Comparison of ENCODE assay signal across 11 cellular contexts in the genomic region with DNA sequence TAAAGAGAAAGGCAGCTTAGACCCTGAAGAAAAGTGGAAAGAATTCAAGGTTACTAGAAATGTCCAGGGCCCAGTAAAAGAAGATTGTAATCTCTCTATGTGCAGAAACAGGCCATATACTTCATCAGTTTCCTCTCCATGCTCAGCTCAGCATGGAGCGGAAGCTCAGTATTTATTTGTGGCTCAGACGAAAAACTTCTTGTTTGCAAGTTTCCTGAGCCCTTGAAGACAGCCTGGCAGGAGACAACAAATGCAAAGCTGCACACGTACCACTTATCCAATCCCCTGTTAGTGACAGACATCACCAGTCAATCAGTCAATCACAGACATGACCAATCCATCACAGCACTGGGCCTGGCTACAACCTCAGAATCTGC. TPM values are rescaled to one million over a fixed set of nuclear protein-coding genes. Genes with fewer than 3 reads are reported as not detected.
DNase-seq lines count a peak whose midpoint lies in the region; ATAC-seq and TF ChIP-seq lines count a peak whose summit lies in the region.
"Had no signal": no experiment of that assay in that cellular context is flagged by ENCODE, and none has a peak within 500 bp of the region (broad histone marks: within the 10 kb centered on the region; RNA-seq: fewer than 3 reads in every experiment).

No MANE protein-coding gene starts in this region.

- H3K4me3 Mint-ChIP-seq in brain: peak overlapping the region in 1 of 5 experiments; percentile 66

- H3K27ac ChIP-seq in HEK293 (ENCODE audit: extremely low read depth, low read depth, low read length) (no peak overlapping the region), lower lobe of right lung (peak overlapping the region; percentile 83), stomach (peak overlapping the region; percentile 31 to 82 (median 79)), substantia nigra (ENCODE audit: low read depth, low read length, poor library complexity, severe bottlenecking) (no peak overlapping the region)

- peak overlapping the region in 3 of 5 experiments; percentile 86 to 93 (median 92) for H3K27ac Mint-ChIP-seq in brain

- no peak for DNase-seq in lower lobe of right lung
- DNase-seq in stomach: no peak
- no peak for DNase-seq in substantia nigra (lab: John Stamatoyannopoulos, UW)
- no peak for DNase-seq in NOMO-1 (lab: John Stamatoyannopoulos, UW; ENCODE audit: unreplicated experiment in 2 of 2)
- no peak for DNase-seq in activated CD4-positive, alpha-beta T cell treated with anti-CD3 and anti-CD28 coated beads, Interleukin-2, amount 50 U/mL, for 48 hours
- DNase-seq: DMS 273 treated with DMSO at 0.1 percent for 48 hours, foreskin melanocyte, NCI-H446 treated with DMSO at 0.1 percent for 48 hours had no signal

- TF ChIP-seq CTCF in HEK293 (tag by site-specific recombination; IDR thresholded peaks at IDR 0.05) (no peak), brain (conservative IDR thresholded peaks at IDR 0.05) (no peak), lower lobe of right lung (IDR thresholded peaks at IDR 0.05) (no peak), stomach (IDR thresholded peaks at IDR 0.05) (no peak)

- H3K9me3 ChIP-seq in HEK293 (ENCODE audit: control insufficient read depth, insufficient read depth, low read depth, low read length): no peaks in the 10 kb centered on the region
- H3K9me3 ChIP-seq in lower lobe of right lung: no peaks in the 10 kb centered on the region
- H3K9me3 ChIP-seq in stomach: no peaks in the 10 kb centered on the region

- peaks cover 15% of the 10 kb centered on the region for H3K4me1 Mint-ChIP-seq in brain

- intact Hi-C loops in lower lobe of right lung (cut with DNase I): no loop called here
- intact Hi-C loops in stomach (cut with DNase I; ENCODE audit: low total_unique reads): no loop called here

- TF ChIP-seq POLR2A in stomach (IDR thresholded peaks at IDR 0.05): no peak

- no peaks in the 10 kb centered on the region for H3K36me3 Mint-ChIP-seq in brain

- peak; percentile 24 to 42 for ATAC-seq in lower lobe of right lung
- no peak for ATAC-seq in GM21576 (IDR thresholded peaks at IDR 0.05; ENCODE audit: unreplicated experiment)

- no peak overlapping the region for H3K4me3 ChIP-seq in HEK293 (ENCODE audit: low read depth, low read length)
- H3K4me3 ChIP-seq in lower lobe of right lung: no peak overlapping the region
- no peak overlapping the region for H3K4me3 ChIP-seq in stomach

- H3K4me1 ChIP-seq in HEK293 (ENCODE audit: control insufficient read depth, insufficient read depth, low read length) (no peaks in the 10 kb centered on the region), lower lobe of right lung (peaks cover 37% of the 10 kb centered on the region), stomach (peaks cover 5 to 27% (median 17%) of the 10 kb centered on the region in 4 donors)

- CTCF ChIA-PET in HEK293 (lab: Yijun Ruan, JAX): no interaction called here

- H3K36me3 ChIP-seq in HEK293 (ENCODE audit: control insufficient read depth in 2 of 2, insufficient read depth in 1 of 2, low read length in 2 of 2) (no peaks in the 10 kb centered on the region), lower lobe of right lung (no peaks in the 10 kb centered on the region), stomach (no peaks in the 10 kb centered on the region)

- peaks cover 26% of the 10 kb centered on the region for H3K27me3 Mint-ChIP-seq in brain

- POLR2A ChIA-PET in HEK293 (lab: Yijun Ruan, JAX): interaction anchor here (0.7 kb wide), 1 partner anchor 8 kb away, joined by 3 read pairs; the partner anchor contains the start of gene KLF2

- TF ChIP-seq EP300 in stomach (IDR thresholded peaks at IDR 0.05): no peak

- 52 to 70% (median 68%) methylated on average over 3 of the region's 3 CpGs for WGBS in stomach, 5 donors

- H3K27me3 ChIP-seq in lower lobe of right lung (ENCODE audit: low read depth) (no peaks in the 10 kb centered on the region), stomach (no peaks in the 10 kb centered on the region)

- peaks cover 0 to 3% (median 0%) of the 10 kb centered on the region in 5 experiments for H3K9me3 Mint-ChIP-seq in brain

TF ChIP-seq in HEK293, 187 proteins besides CTCF, POLR2A, EP300 and RAD21:
- TF ChIP-seq ZBTB17 (tag by site-specific recombination; IDR thresholded peaks at IDR 0.05) (peak; percentile 94), KLF9 (tag by site-specific recombination; IDR thresholded peaks at IDR 0.05; ENCODE audit: low read depth) (no peak), ZNF114 (tag by site-specific recombination; IDR thresholded peaks at IDR 0.05) (no peak), GFI1B (tag by site-specific recombination; IDR thresholded peaks at IDR 0.05) (no peak), ZNF23 (tag by site-specific recombination; IDR thresholded peaks at IDR 0.05; ENCODE audit: borderline replicate concordance) (peak; percentile 94), ZNF529 (tag by site-specific recombination; IDR thresholded peaks at IDR 0.05; ENCODE audit: insufficient replicate concordance) (no peak), IKZF3 (tag by site-specific recombination; IDR thresholded peaks at IDR 0.05) (no peak), ZNF280D (tag by site-specific recombination; IDR thresholded peaks at IDR 0.05) (peak; percentile 49; the same call in 1 of the 2 replicates), SETDB1 (IDR thresholded peaks at IDR 0.05; ENCODE audit: insufficient read length, low read length) (peak; percentile 89)
TF ChIP-seq in HEK293: peak in this region for 4.

RNA-seq across cellular contexts. Expression of gene KLF2, which starts 8.1 kb away (rescaled TPM):
- polyA plus RNA-seq in brain (ENCODE audit: insufficient read depth, low read depth, low replicate concordance): 8.5 TPM
- 137 TPM for total RNA-seq in lower lobe of right lung
- total RNA-seq in stomach: 100 to 1,000 TPM in 1 of 5 donors, 10 to 100 TPM in 4; 31.0 to 107 (median 72.3) TPM
- polyA plus RNA-seq in stomach: 10 to 100 TPM in 2 of 3 donors, 1 to 10 TPM in 1; 9.5 to 69.5 (median 16.7) TPM

Comparison
In these comparisons a context has a peak if more than half of its experiments do, and no peak if none do; other contexts are left out.
1. H3K27ac ChIP-seq: peak in lower lobe of right lung (single experiment) and stomach (5 of 5); none in HEK293 (single experiment) and substantia nigra (single experiment).